20 cellular contexts compared by ENCODE assay signal in the genomic region with DNA sequence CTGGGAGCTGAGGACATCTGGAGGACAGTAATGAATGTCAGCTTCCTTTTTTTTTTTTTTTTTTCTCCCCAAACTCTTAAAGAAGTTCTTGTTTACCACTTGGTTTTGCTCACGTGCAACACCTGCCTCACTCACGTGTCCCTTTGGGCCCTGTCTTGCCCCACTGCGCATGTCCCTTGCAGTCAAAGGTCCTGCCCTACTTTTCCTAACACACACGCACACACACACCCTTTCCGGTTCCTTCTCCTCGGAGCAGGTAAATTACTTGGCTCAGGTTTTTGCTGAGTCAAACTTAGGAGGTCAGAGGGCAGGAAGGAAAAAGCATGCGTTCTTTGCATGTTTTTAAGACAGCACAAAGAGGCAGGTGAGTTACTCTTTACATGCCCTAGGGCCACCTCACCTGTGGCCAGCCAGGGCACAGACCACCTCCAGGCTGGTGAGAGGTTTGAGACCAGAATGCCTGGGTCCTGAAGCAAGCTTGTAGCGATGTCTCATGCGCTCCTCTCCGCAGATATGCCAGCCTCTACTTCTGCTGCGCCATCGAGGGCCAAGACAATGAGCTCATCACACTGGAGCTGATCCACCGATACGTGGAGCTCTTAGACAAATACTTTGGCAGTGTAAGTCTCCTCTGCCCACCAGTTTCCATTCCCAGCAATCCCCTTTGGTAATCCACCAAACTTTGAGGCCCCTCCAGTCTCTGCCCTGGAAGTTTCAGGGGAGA. TPM values are rescaled to one million over a fixed set of nuclear protein-coding genes. Genes with fewer than 3 reads are reported as not detected.
DNase-seq lines count a peak whose midpoint lies in the region; ATAC-seq, FAIRE-seq and TF ChIP-seq lines count a peak whose summit lies in the region.
"Had no signal": no experiment of that assay in that cellular context is flagged by ENCODE, and none has a peak within 500 bp of the region (broad histone marks: within the 10 kb centered on the region; RNA-seq: fewer than 3 reads in every experiment).

No MANE protein-coding gene starts in this region.

- H3K4me1 ChIP-seq in A549 (peaks cover 60% of the 10 kb centered on the region), H9 (ENCODE audit: insufficient read depth, low read length) (peaks cover 2% of the 10 kb centered on the region; the same call in 1 of the 2 replicates)

- H2BK5ac ChIP-seq in H9 (ENCODE audit: insufficient read length, low read length), result no peak overlapping the region

- TF ChIP-seq CTCF in A549 (IDR thresholded peaks at IDR 0.05), result no peak
- no peak for TF ChIP-seq CTCF in H9 (conservative IDR thresholded peaks at IDR 0.05)
- TF ChIP-seq CTCF in WTC11 (IDR thresholded peaks at IDR 0.05), result no peak

- no peak overlapping the region for H3K23ac ChIP-seq in H9 (ENCODE audit: insufficient read length, low read depth, low read length)

- H2BK12ac ChIP-seq in H9 (ENCODE audit: insufficient read length, low read depth, low read length), result no peak overlapping the region

- no peak overlapping the region for H3K4me3 ChIP-seq in A549

- no peak overlapping the region for H3K9ac ChIP-seq in H9 (ENCODE audit: extremely low read depth, insufficient read length, low read length)

- no peak overlapping the region for H2AK5ac ChIP-seq in H9 (ENCODE audit: insufficient read length, low read length)

- H3K27me3 Mint-ChIP-seq in H9 (ENCODE audit: low read depth) (peaks cover 11% of the 10 kb centered on the region), WTC11 (ENCODE audit: low read depth) (peaks cover 19% of the 10 kb centered on the region)
- H3K27me3 Mint-ChIP-seq: naive B cell had no signal

- H3K36me3 Mint-ChIP-seq in H9 (ENCODE audit: insufficient read depth in 1 of 3, low read depth in 3 of 3) (peaks cover 0 to 28% (median 24%) of the 10 kb centered on the region in 3 experiments; a peak in 4 of 7 replicates), WTC11 (peaks cover 5% of the 10 kb centered on the region; the same call in 1 of the 2 replicates)

- 82% methylated on average over 14 of the region's 14 CpGs for WGBS in A549 (ENCODE audit: missing lambda C conversion rate)
- WGBS in H9 (ENCODE audit: extremely low coverage, insufficient read length, low lambda C conversion rate), result no CpG with 5 or more reads among the region's 14 CpGs

- no peak for TF ChIP-seq EP300 in A549 (IDR thresholded peaks at IDR 0.05)

- H3K9me3 Mint-ChIP-seq in H9 (peaks cover 2 to 8% of the 10 kb centered on the region in 2 experiments; a peak in 4 of 5 replicates), WTC11 (0 out of 2 replicates have a peak, but pooled peaks cover 3% of the 10 kb centered on the region)

- H3K18ac ChIP-seq in H9 (ENCODE audit: insufficient read length, low read depth, low read length), result peak overlapping the region; percentile 13

- no peak for ATAC-seq in A549
- no peak for ATAC-seq in WTC11
- ATAC-seq in GM18498 (IDR thresholded peaks at IDR 0.05; ENCODE audit: unreplicated experiment), result no peak
- ATAC-seq: Panc1 had no signal

- peak overlapping the region in 1 of 2 experiments; percentile 30; a peak in 1 of 5 replicates for H3K4me3 Mint-ChIP-seq in H9
- peak overlapping the region; percentile 2; the same call in 1 of the 2 replicates for H3K4me3 Mint-ChIP-seq in WTC11

- H3K9me3 ChIP-seq in A549, result no peaks in the 10 kb centered on the region
- no peaks in the 10 kb centered on the region for H3K9me3 ChIP-seq in H9 (ENCODE audit: control insufficient read depth, low read depth, low read length)

- H3K14ac ChIP-seq in H9 (ENCODE audit: insufficient read depth, low read length), result no peak overlapping the region; the same call in 1 of the 2 replicates

- no peak overlapping the region for H4K91ac ChIP-seq in H9 (ENCODE audit: insufficient read length, low read depth, low read length)

- no peaks in the 10 kb centered on the region for H3K79me2 ChIP-seq in H9 (ENCODE audit: insufficient read depth, low read length)

- H4K20me1 ChIP-seq in H9 (ENCODE audit: control insufficient read depth, insufficient read depth, insufficient read length), result no peaks in the 10 kb centered on the region

- no peak overlapping the region for H2BK20ac ChIP-seq in H9 (ENCODE audit: low read depth, low read length, poor library complexity, severe bottlenecking)

- DNase-seq in A549 (ENCODE audit: low read depth in 1 of 2, low spot score in 1 of 2) (no peak), H9 (peak; percentile 62), WTC11 (ENCODE audit: low spot score) (no peak), kidney tubule cell (ENCODE audit: low spot score) (peak; percentile 65), NCI-H1092 (lab: John Stamatoyannopoulos, UW) (no peak), kidney glomerular epithelial cell (lab: John Stamatoyannopoulos, UW) (no peak)
- no peak for DNase-seq in stimulated activated CD4-positive, alpha-beta T cell treated with anti-CD3 and anti-CD28 coated beads, Interleukin-4, amount 100 ng/mL, for 4 hours
- DNase-seq: activated CD8-positive, alpha-beta memory T cell treated with anti-CD3 and anti-CD28 coated beads for 24 hours; foreskin fibroblast; naive B cell; NCI-H69; retina had no signal

- no peak overlapping the region for H2AFZ ChIP-seq in H9 (ENCODE audit: low read length)

- H3K56ac ChIP-seq in H9 (ENCODE audit: insufficient read length, low read depth, low read length), result no peak overlapping the region

- H3K27ac ChIP-seq in A549, result peak overlapping the region in 1 of 2 experiments; percentile 43; a peak in 2 of 6 replicates
- peak overlapping the region; percentile 9 for H3K27ac ChIP-seq in H9 (ENCODE audit: insufficient read length, low read depth, low read length)

- no peaks in the 10 kb centered on the region for H3K79me1 ChIP-seq in H9 (ENCODE audit: insufficient read depth, low read depth, low read length, poor library complexity, severe bottlenecking)

- H2BK120ac ChIP-seq in H9 (ENCODE audit: low read depth, low read length, poor library complexity, severe bottlenecking), result no peak overlapping the region

- H2BK15ac ChIP-seq in H9 (ENCODE audit: low read depth, low read length), result no peak overlapping the region

- H3K27me3 ChIP-seq in H9 (ENCODE audit: insufficient read depth, low read length), result no peaks in the 10 kb centered on the region; the same call in 1 of the 2 replicates

- POLR2A ChIA-PET in A549 (lab: Yijun Ruan, JAX), result interaction anchor here (1.6 to 2.0 kb wide), 2 partner anchors 8 to 13 kb away, joined by 4 to 6 read pairs; a partner anchor contains a TSS
- POLR2A ChIA-PET in WTC11 (lab: Charles Lee), result interaction anchor here (0.6 kb wide), 1 partner anchor 82 kb away, joined by 3 read pairs; no protein-coding TSS in a partner anchor

- H3K27ac Mint-ChIP-seq in H9 (peak overlapping the region in 2 of 3 experiments; percentile 82 to 87; a peak in 4 of 7 replicates), WTC11 (peak overlapping the region; percentile 89)
- H3K27ac Mint-ChIP-seq: activated T-helper 2 cell treated with anti-CD3 and anti-CD28 coated beads, Interferon-gamma antibody, Interleukin-2, Interleukin-4, amounts not matched to agents 10 μg/mL and 5 μg/mL and 100 μg/mL, durations not matched to agents 14 hours and 24 hours and 36 hours had no signal

- no peak overlapping the region for H3K4ac ChIP-seq in H9 (ENCODE audit: low read depth, low read length)

- TF ChIP-seq RAD21 in A549 (conservative IDR thresholded peaks at IDR 0.05 in 1 of 2, IDR thresholded peaks at IDR 0.05 in 1 of 2), result no peak

- peaks cover 41 to 54% of the 10 kb centered on the region in 2 experiments for H3K4me1 Mint-ChIP-seq in H9
- H3K4me1 Mint-ChIP-seq in WTC11, result peaks cover 52% of the 10 kb centered on the region

- FAIRE-seq in A549 (lab: Jason Lieb, UNC), result no peak
- FAIRE-seq: endometrium, G401.6, H54 had no signal

- peaks cover 6% of the 10 kb centered on the region for H3K23me2 ChIP-seq in H9 (ENCODE audit: insufficient read length, low read depth, low read length, poor library complexity, severe bottlenecking)

- CTCF ChIA-PET in A549 (lab: Yijun Ruan, JAX) (interaction anchor here (0.5 to 16.1 kb wide), 11 partner anchors 10 to 1310 kb away, joined by 3 to 235 read pairs (median 6); no protein-coding TSS in a partner anchor), WTC11 (lab: Charles Lee) (interaction anchor here (0.6 to 6.9 kb wide), 27 partner anchors 8 to 262 kb away, joined by 3 to 109 read pairs (median 5); a partner anchor contains a TSS)

- TF ChIP-seq POLR2A in A549 (IDR thresholded peaks at IDR 0.05; ENCODE audit: low read length), result no peak

- H3T11ph ChIP-seq in H9 (ENCODE audit: low read length), result no peak overlapping the region

- no peak overlapping the region for H4K5ac ChIP-seq in H9 (ENCODE audit: insufficient read length, low read depth, low read length)

- no peak overlapping the region for H4K8ac ChIP-seq in H9 (replicated peaks; ENCODE audit: insufficient read length, low read depth, low read length)

- H3K4me2 ChIP-seq in A549, result no peak overlapping the region
- H3K4me2 ChIP-seq in H9 (ENCODE audit: insufficient read depth, insufficient read length, low read length), result no peak overlapping the region

RNA-seq across cellular contexts. Expression of a gene that starts 2.8 kb away (rescaled TPM):
- polyA plus RNA-seq in A549 (2011; rRNA removed) (107 and 128 TPM in 2 replicates), A549 (2017; fragmentation: RNase III; extraction: RNeasy Plus Mini Kit Qiagen cat#74134 plus additional on column Dnase treatment) (181 to 187 TPM (median 182 TPM) in 3 replicates)
- polyA plus RNA-seq in A549 (2012; cell fraction: cytosol; rRNA removed), result 163 and 166 TPM in 2 replicates
- 79.8 and 104 TPM in 2 replicates for polyA plus RNA-seq in A549 (2012; cell fraction: nucleus; rRNA removed)
- polyA minus RNA-seq in A549 (2011; rRNA and poly(A)+ RNA removed), result 48.5 and 54.1 TPM in 2 replicates
- total RNA-seq in H9 (2021) (65.2 and 73.0 TPM in 2 replicates), WTC11 (2021) (60.7 to 80.0 TPM (median 78.2 TPM) in 3 replicates)

RNA-seq across cellular contexts. Expression of a gene that starts 8.3 kb away (rescaled TPM):
- polyA plus RNA-seq in A549 (2011; rRNA removed), result 0.16 and 0.21 TPM in 2 replicates
- polyA plus RNA-seq in A549 (2012; cell fraction: cytosol; rRNA removed), result 0.42 and 0.73 TPM in 2 replicates
- 0.97 and 1.7 TPM in 2 replicates for polyA plus RNA-seq in A549 (2012; cell fraction: nucleus; rRNA removed)
- polyA plus RNA-seq in A549 (2017; fragmentation: RNase III; extraction: RNeasy Plus Mini Kit Qiagen cat#74134 plus additional on column Dnase treatment), result 1.4 to 2.7 TPM (median 2.0 TPM) in 3 replicates
- polyA minus RNA-seq in A549 (2011; rRNA and poly(A)+ RNA removed), result 0.17 TPM in 1 of 2 replicates, not detected in the other
- 37.1 and 39.1 TPM in 2 replicates for total RNA-seq in H9 (2021)
- 5.2 to 6.4 TPM (median 5.6 TPM) in 3 replicates for total RNA-seq in WTC11 (2021)

RNA-seq across cellular contexts. Expression of a gene that starts 23.1 kb away (rescaled TPM):
- polyA plus RNA-seq in A549 (2011; rRNA removed) (0.03 and 0.05 TPM in 2 replicates), A549 (2017; fragmentation: RNase III; extraction: RNeasy Plus Mini Kit Qiagen cat#74134 plus additional on column Dnase treatment) (0.07 to 0.12 TPM in 2 of 3 replicates, not detected in the other)
- polyA plus RNA-seq in A549 (2012; cell fraction: cytosol; rRNA removed), result 0.03 and 0.04 TPM in 2 replicates
- polyA plus RNA-seq in A549 (2012; cell fraction: nucleus; rRNA removed), result 0.09 and 0.18 TPM in 2 replicates
- polyA minus RNA-seq in A549 (2011; rRNA and poly(A)+ RNA removed), result not detected in 2 replicates
- total RNA-seq in H9 (2021) (0.50 and 0.88 TPM in 2 replicates), WTC11 (2021) (0.32 to 0.62 TPM (median 0.39 TPM) in 3 replicates)
- total RNA-seq: activated T-helper 2 cell treated with anti-CD3 and anti-CD28 coated beads, Interferon-gamma antibody, Interleukin-2, Interleukin-4, amounts not matched to agents 10 μg/mL and 5 μg/mL and 100 μg/mL, durations not matched to agents 14 hours and 24 hours and 36 hours; chondrocyte; lower leg skin had no signal

RNA-seq across cellular contexts. Expression of a gene that starts 30.1 kb away (rescaled TPM):
- polyA plus RNA-seq in A549 (2011; rRNA removed) (300 and 355 TPM in 2 replicates), A549 (2017; fragmentation: RNase III; extraction: RNeasy Plus Mini Kit Qiagen cat#74134 plus additional on column Dnase treatment) (286 to 399 TPM (median 346 TPM) in 3 replicates)
- polyA plus RNA-seq in A549 (2012; cell fraction: cytosol; rRNA removed), result 315 and 419 TPM in 2 replicates
- 684 and 700 TPM in 2 replicates for polyA plus RNA-seq in A549 (2012; cell fraction: nucleus; rRNA removed)
- polyA minus RNA-seq in A549 (2011; rRNA and poly(A)+ RNA removed), result 377 and 382 TPM in 2 replicates
- total RNA-seq in H9 (2021) (11.5 and 13.0 TPM in 2 replicates), WTC11 (2021) (1.1 to 2.6 TPM (median 2.2 TPM) in 3 replicates)

RNA-seq across cellular contexts. Expression of a gene that starts 43.8 kb away (rescaled TPM):
- polyA plus RNA-seq in A549 (2011; rRNA removed) (0.11 and 0.14 TPM in 2 replicates), A549 (2017; fragmentation: RNase III; extraction: RNeasy Plus Mini Kit Qiagen cat#74134 plus additional on column Dnase treatment) (0.09 TPM in 1 of 3 replicates, not detected in the others)
- 0.05 TPM in 1 of 2 replicates, not detected in the other for polyA plus RNA-seq in A549 (2012; cell fraction: cytosol; rRNA removed)
- 0.02 and 0.10 TPM in 2 replicates for polyA plus RNA-seq in A549 (2012; cell fraction: nucleus; rRNA removed)
- polyA minus RNA-seq in A549 (2011; rRNA and poly(A)+ RNA removed), result 0.44 TPM in 1 of 2 replicates, not detected in the other
- total RNA-seq in H9 (2021) (0.11 and 0.15 TPM in 2 replicates), WTC11 (2021) (0.81 to 0.92 TPM (median 0.82 TPM) in 3 replicates)
- total RNA-seq: activated T-helper 2 cell treated with anti-CD3 and anti-CD28 coated beads, Interferon-gamma antibody, Interleukin-2, Interleukin-4, amounts not matched to agents 10 μg/mL and 5 μg/mL and 100 μg/mL, durations not matched to agents 14 hours and 24 hours and 36 hours; chondrocyte; lower leg skin had no signal

Comparison
In these comparisons a context has a peak if more than half of its experiments do, and no peak if none do; other contexts are left out.
1. DNase-seq: peak in H9 (single experiment) and kidney tubule cell (single experiment); none in A549 (0 of 2), WTC11 (single experiment), NCI-H1092 (single experiment), stimulated activated CD4-positive, alpha-beta T cell treated with anti-CD3 and anti-CD28 coated beads, Interleukin-4, amount 100 ng/mL, for 4 hours (0 of 2) and kidney glomerular epithelial cell (single experiment).